ENCODE assay signal across 8 cellular contexts in genomic region chr21:35528109-35529042, GRCh38.
DNase-seq lines count a peak whose midpoint lies in the region; ATAC-seq, FAIRE-seq and TF ChIP-seq lines count a peak whose summit lies in the region.

No MANE protein-coding gene starts in this region.

- POLR2A ChIA-PET in activated CD8-positive, alpha-beta T cell treated with anti-CD3 and anti-CD28 coated beads for 36 hours (lab: Charles Lee) = no interaction called here

- H3K36me3 ChIP-seq in skeletal muscle tissue (ENCODE audit: control insufficient read depth in 3 of 3, insufficient read depth in 3 of 3, low read length in 3 of 3) = no peaks in the 10 kb centered on the region

- CTCF ChIA-PET in activated CD8-positive, alpha-beta T cell treated with anti-CD3 and anti-CD28 coated beads for 36 hours (lab: Charles Lee) = no interaction called here

- FAIRE-seq in GM12891 (lab: Jason Lieb, UNC) = peak; percentile 70

- DNase-seq in GM12891 (ENCODE audit: insufficient read length, low spot score) = peak; percentile 27
- peak; percentile 66 for DNase-seq in activated CD8-positive, alpha-beta T cell treated with anti-CD3 and anti-CD28 coated beads for 36 hours
- peak; percentile 17 for DNase-seq in fibroblast of the aortic adventitia (ENCODE audit: low read depth)
- no peak for DNase-seq in NK-92 treated with Interleukin-12 subunit alpha and Interleukin-12 subunit beta, amount 100 ng/mL, for 24 hours (lab: John Stamatoyannopoulos, UW)
- no peak for DNase-seq in NCI-H2171 treated with DMSO at 0.1 percent for 48 hours (lab: John Stamatoyannopoulos, UW)

- TF ChIP-seq POLR2A in GM12891 (IDR thresholded peaks at IDR 0.05; ENCODE audit: low read depth, low read length) = no peak

- peak overlapping the region; percentile 78 to 94 (median 93) for H3K27ac Mint-ChIP-seq in IgD-negative memory B cell
- peak overlapping the region; percentile 88 for H3K27ac Mint-ChIP-seq in activated CD8-positive, alpha-beta T cell treated with anti-CD3 and anti-CD28 coated beads for 36 hours

- no peak overlapping the region for H3K4me3 ChIP-seq in fibroblast of the aortic adventitia (ENCODE audit: low read depth, low read length)
- peak overlapping the region; percentile 27 to 32 (median 29) for H3K4me3 ChIP-seq in skeletal muscle tissue (ENCODE audit: low read length in 3 of 3)

- peaks cover 2 to 13% (median 4%) of the 10 kb centered on the region in 3 donors for H3K4me1 ChIP-seq in skeletal muscle tissue (ENCODE audit: control insufficient read depth in 3 of 3, insufficient read depth in 3 of 3, low read length in 3 of 3)

- peak overlapping the region; percentile 56 for H3K27ac ChIP-seq in skeletal muscle tissue (ENCODE audit: low read depth, low read length)

- H3K27me3 Mint-ChIP-seq in IgD-negative memory B cell = no peaks in the 10 kb centered on the region
- no peaks in the 10 kb centered on the region for H3K27me3 Mint-ChIP-seq in activated CD8-positive, alpha-beta T cell treated with anti-CD3 and anti-CD28 coated beads for 36 hours

- peak overlapping the region; percentile 52 to 55 (median 54) for H3K9ac ChIP-seq in skeletal muscle tissue (ENCODE audit: low read depth in 1 of 3, low read length in 3 of 3)

- H3K36me3 Mint-ChIP-seq in IgD-negative memory B cell = no peaks in the 10 kb centered on the region
- no peaks in the 10 kb centered on the region for H3K36me3 Mint-ChIP-seq in activated CD8-positive, alpha-beta T cell treated with anti-CD3 and anti-CD28 coated beads for 36 hours (ENCODE audit: low read depth)

- no peaks in the 10 kb centered on the region for H3K9me3 Mint-ChIP-seq in IgD-negative memory B cell
- H3K9me3 Mint-ChIP-seq in activated CD8-positive, alpha-beta T cell treated with anti-CD3 and anti-CD28 coated beads for 36 hours = no peaks in the 10 kb centered on the region

- peak; percentile 67 for ATAC-seq in activated CD8-positive, alpha-beta T cell treated with anti-CD3 and anti-CD28 coated beads for 36 hours
- ATAC-seq in HG03135 (IDR thresholded peaks at IDR 0.05; ENCODE audit: unreplicated experiment) = no peak

- H3K27me3 ChIP-seq in skeletal muscle tissue (ENCODE audit: control insufficient read depth in 3 of 3, insufficient read depth in 3 of 3, low read length in 3 of 3) = no peaks in the 10 kb centered on the region

- peak overlapping the region; percentile 85 to 95 (median 90) for H3K4me3 Mint-ChIP-seq in IgD-negative memory B cell
- peak overlapping the region; percentile 70 for H3K4me3 Mint-ChIP-seq in activated CD8-positive, alpha-beta T cell treated with anti-CD3 and anti-CD28 coated beads for 36 hours

- TF ChIP-seq CTCF in activated CD8-positive, alpha-beta T cell treated with anti-CD3 and anti-CD28 coated beads for 36 hours (IDR thresholded peaks at IDR 0.05) = no peak
- no peak for TF ChIP-seq CTCF in fibroblast of the aortic adventitia (IDR thresholded peaks at IDR 0.05; ENCODE audit: insufficient read depth, low read length)

- H3K4me1 Mint-ChIP-seq in IgD-negative memory B cell = peaks cover 16 to 38% (median 36%) of the 10 kb centered on the region in 3 donors
- peaks cover 45% of the 10 kb centered on the region for H3K4me1 Mint-ChIP-seq in activated CD8-positive, alpha-beta T cell treated with anti-CD3 and anti-CD28 coated beads for 36 hours (ENCODE audit: low read depth)

- intact Hi-C loops in activated CD8-positive, alpha-beta T cell treated with anti-CD3 and anti-CD28 coated beads for 36 hours (cut with micrococcal nuclease) = no loop called here

- H3K9me3 ChIP-seq in skeletal muscle tissue (ENCODE audit: control insufficient read depth in 3 of 3, low read length in 3 of 3) = no peaks in the 10 kb centered on the region

TF ChIP-seq in GM12891, 5 proteins besides CTCF, POLR2A, EP300 and RAD21:
- TF ChIP-seq POU2F2 (IDR thresholded peaks at IDR 0.05; ENCODE audit: low read depth, low read length) (peak; percentile 95), POLR2AphosphoS5 (IDR thresholded peaks at IDR 0.05; ENCODE audit: low read depth, low read length) (no peak), PAX5 (IDR thresholded peaks at IDR 0.05; ENCODE audit: insufficient read depth, low read length, severe bottlenecking) (no peak), SPI1 (IDR thresholded peaks at IDR 0.05; ENCODE audit: low read depth, low read length) (no peak), TAF1 (IDR thresholded peaks at IDR 0.05; ENCODE audit: low read depth, low read length) (no peak)
TF ChIP-seq in GM12891: peak in this region for 1.

Comparison
In these comparisons a context has a peak if more than half of its experiments do, and no peak if none do; other contexts are left out.
1. DNase-seq: peak in GM12891 (single experiment), activated CD8-positive, alpha-beta T cell treated with anti-CD3 and anti-CD28 coated beads for 36 hours (single experiment) and fibroblast of the aortic adventitia (single experiment); none in NK-92 treated with Interleukin-12 subunit alpha and Interleukin-12 subunit beta, amount 100 ng/mL, for 24 hours (single experiment) and NCI-H2171 treated with DMSO at 0.1 percent for 48 hours (single experiment).